ENCODE assay signal across 8 cellular contexts in genomic region chr22:38569181-38569971, GRCh38. TPM values are rescaled to one million over a fixed set of nuclear protein-coding genes. Genes with fewer than 3 reads are reported as not detected.
DNase-seq lines count a peak whose midpoint lies in the region; ATAC-seq and TF ChIP-seq lines count a peak whose summit lies in the region.

No MANE protein-coding gene starts in this region.

- H2BK12ac ChIP-seq in mesenchymal stem cell (ENCODE audit: low read length in 2 of 2) = no peak overlapping the region

- H2BK120ac ChIP-seq in mesenchymal stem cell (ENCODE audit: low read depth, low read length) = no peak overlapping the region

- TF ChIP-seq POLR2A in upper lobe of left lung (IDR thresholded peaks at IDR 0.05) = no peak

- no peaks in the 10 kb centered on the region for H3K79me2 ChIP-seq in KMS-11 (ENCODE audit: insufficient read depth, low read depth)

- peak overlapping the region; percentile 57 for H3K27ac ChIP-seq in KMS-11
- peak overlapping the region; percentile 48 for H3K27ac ChIP-seq in caudate nucleus (ENCODE audit: low read depth, low read length)
- H3K27ac ChIP-seq in mesenchymal stem cell (ENCODE audit: low read length, poor library complexity, severe bottlenecking) = no peak overlapping the region
- peak overlapping the region in 3 of 4 donors; percentile 65 to 84 (median 76) for H3K27ac ChIP-seq in upper lobe of left lung

- H3K27me3 ChIP-seq in KMS-11 (ENCODE audit: insufficient read depth, low read depth) (no peaks in the 10 kb centered on the region), mesenchymal stem cell (ENCODE audit: control insufficient read depth in 1 of 2, insufficient read depth in 1 of 2, low read length in 2 of 2) (no peaks in the 10 kb centered on the region), upper lobe of left lung (no peaks in the 10 kb centered on the region)

- H4K8ac ChIP-seq in mesenchymal stem cell (ENCODE audit: low read length) = peak overlapping the region; percentile 69

- H3K14ac ChIP-seq in mesenchymal stem cell (ENCODE audit: low read length in 2 of 2) = no peak overlapping the region

- DNase-seq in caudate nucleus (lab: John Stamatoyannopoulos, UW) (peak in 3 of 61 donors; percentile 16 to 55 (median 41)), mesenchymal stem cell (peak; percentile 6), upper lobe of left lung (peak in 1 of 2 donors; percentile 71), omental fat pad (ENCODE audit: low spot score) (no peak), CD1c-positive myeloid dendritic cell (ENCODE audit: extremely low spot score) (no peak), NCI-H2171 (lab: John Stamatoyannopoulos, UW) (no peak)

- H3K9me3 ChIP-seq in mesenchymal stem cell (ENCODE audit: control insufficient read depth, low read length) = no peaks in the 10 kb centered on the region
- H3K9me3 ChIP-seq in upper lobe of left lung = no peaks in the 10 kb centered on the region

- no peak overlapping the region for H3K4ac ChIP-seq in mesenchymal stem cell (ENCODE audit: low read depth in 1 of 2, low read length in 2 of 2)

- TF ChIP-seq CTCF in KMS-11 (conservative IDR thresholded peaks at IDR 0.05; ENCODE audit: low read depth, low read length) = no peak
- TF ChIP-seq CTCF in upper lobe of left lung (IDR thresholded peaks at IDR 0.05) = no peak
- TF ChIP-seq CTCF in omental fat pad (IDR thresholded peaks at IDR 0.05) = no peak

- no peak overlapping the region for H3K18ac ChIP-seq in mesenchymal stem cell (ENCODE audit: low read depth in 1 of 2, low read length in 2 of 2)

- H2BK5ac ChIP-seq in mesenchymal stem cell (ENCODE audit: low read depth, low read length, poor library complexity, severe bottlenecking) = no peak overlapping the region

- peak; percentile 20 for ATAC-seq in GM18907 (IDR thresholded peaks at IDR 0.05; ENCODE audit: unreplicated experiment)
- peak; percentile 15 to 47 for ATAC-seq in upper lobe of left lung (ENCODE audit: low FRiP score in 2 of 2)
- no peak for ATAC-seq in omental fat pad (ENCODE audit: low FRiP score)

- no peak overlapping the region for H3K23ac ChIP-seq in mesenchymal stem cell (ENCODE audit: low read length in 2 of 2)

- H3K4me3 ChIP-seq in KMS-11 (IDR thresholded peaks at IDR 0.05; ENCODE audit: insufficient read depth, low read depth, low read length) (no peak overlapping the region), mesenchymal stem cell (ENCODE audit: insufficient read depth in 1 of 2, low read depth in 1 of 2, low read length in 2 of 2) (peak overlapping the region; percentile 43 to 83), upper lobe of left lung (peak overlapping the region in 3 of 4 donors; percentile 51 to 71 (median 65))

- no peak for TF ChIP-seq EP300 in upper lobe of left lung (IDR thresholded peaks at IDR 0.05)

- no peaks in the 10 kb centered on the region for H4K20me1 ChIP-seq in KMS-11 (ENCODE audit: insufficient read depth)

- H2AK5ac ChIP-seq in mesenchymal stem cell (ENCODE audit: low read length, severe bottlenecking) = no peak overlapping the region

- H2BK15ac ChIP-seq in mesenchymal stem cell (ENCODE audit: low read depth, poor library complexity, severe bottlenecking) = no peak overlapping the region

- peak overlapping the region; percentile 89; the same call in 1 of the 2 replicates for H3K9ac ChIP-seq in KMS-11
- peak overlapping the region; percentile 85 for H3K9ac ChIP-seq in mesenchymal stem cell (ENCODE audit: low read length)

- H3K4me1 ChIP-seq in KMS-11 (ENCODE audit: low read depth, poor library complexity, severe bottlenecking) (peaks cover 21% of the 10 kb centered on the region), mesenchymal stem cell (ENCODE audit: control insufficient read depth, insufficient read depth, low read depth, low read length) (peaks cover 8% of the 10 kb centered on the region), upper lobe of left lung (peaks cover 13 to 19% (median 16%) of the 10 kb centered on the region in 4 donors)

- H4K91ac ChIP-seq in mesenchymal stem cell (ENCODE audit: low read length) = peak overlapping the region; percentile 22

- H3K4me2 ChIP-seq in KMS-11 = peak overlapping the region; percentile 87
- H3K4me2 ChIP-seq in mesenchymal stem cell (ENCODE audit: low read length, poor library complexity, severe bottlenecking) = peak overlapping the region; percentile 78

- no peaks in the 10 kb centered on the region for H3K79me1 ChIP-seq in mesenchymal stem cell (replicated peaks; ENCODE audit: low read length, poor library complexity, severe bottlenecking)

- H3K36me3 ChIP-seq in KMS-11 (ENCODE audit: insufficient read depth) (no peaks in the 10 kb centered on the region), mesenchymal stem cell (ENCODE audit: control insufficient read depth in 1 of 2, insufficient read depth in 2 of 2, low read depth in 1 of 2, low read length in 2 of 2) (no peaks in the 10 kb centered on the region), upper lobe of left lung (no peaks in the 10 kb centered on the region)

- H2AFZ ChIP-seq in KMS-11 (ENCODE audit: low read depth) (peak overlapping the region; percentile 99), mesenchymal stem cell (ENCODE audit: low read depth, low read length) (no peak overlapping the region)

- WGBS in mesenchymal stem cell = 42% methylated on average over 31 of the region's 32 CpGs
- 41 to 54% methylated on average over 23 to 32 of the region's 32 CpGs for WGBS in upper lobe of left lung, 2 donors

RNA-seq across cellular contexts. Expression of gene DMC1, which starts 0.6 kb away (rescaled TPM):
- 0.77 TPM for polyA plus RNA-seq in mesenchymal stem cell (2013, experiment 1 of 2)
- polyA plus RNA-seq in mesenchymal stem cell (2013, experiment 2 of 2) = 0.81 TPM
- total RNA-seq in upper lobe of left lung (10 to 100 TPM in 1 of 6 donors, 1 to 10 TPM in 2, under 1 TPM in 3; 0.33 to 12.3 (median 1.2) TPM), omental fat pad (1 to 10 TPM in 1 of 4 donors, under 1 TPM in 2, not detected in 1; 0.84 to 1.4 (median 0.84) TPM)
